ENCODE assay signal across 1 cellular context in genomic region chr1:224411766-224412165, GRCh38.
TF ChIP-seq lines count a peak whose summit lies in the region.

No MANE protein-coding gene starts in this region.

TF ChIP-seq in HEK293, 187 proteins besides CTCF, POLR2A, EP300 and RAD21 (continued from another document and continues in another):
- TF ChIP-seq ZBTB8A (tag by site-specific recombination; IDR thresholded peaks at IDR 0.05): 0 out of 2 replicates have a peak, but pooled peaks have one; percentile 38
- 0 out of 2 replicates have a peak, but pooled peaks have one; percentile 39 for TF ChIP-seq ZSCAN30 (tag by site-specific recombination; IDR thresholded peaks at IDR 0.05)
- TF ChIP-seq ZNF37A (tag by site-specific recombination; IDR thresholded peaks at IDR 0.05): no peak
- TF ChIP-seq SALL2 (tag by site-specific recombination; IDR thresholded peaks at IDR 0.05; ENCODE audit: borderline replicate concordance): no peak
- TF ChIP-seq ZSCAN18 (tag by site-specific recombination; IDR thresholded peaks at IDR 0.05): no peak
- no peak for TF ChIP-seq SETDB1 (IDR thresholded peaks at IDR 0.05; ENCODE audit: insufficient read length, low read length)
- TF ChIP-seq ZNF548 (tag by site-specific recombination; IDR thresholded peaks at IDR 0.05): no peak
- no peak for TF ChIP-seq ZNF221 (tag by site-specific recombination; IDR thresholded peaks at IDR 0.05; ENCODE audit: borderline replicate concordance)
- TF ChIP-seq ZNF768 (tag by site-specific recombination; IDR thresholded peaks at IDR 0.05): no peak
- TF ChIP-seq ZNF501 (tag by site-specific recombination; IDR thresholded peaks at IDR 0.05): no peak
- no peak for TF ChIP-seq ZNF792 (tag by site-specific recombination; IDR thresholded peaks at IDR 0.05)
- TF ChIP-seq GLIS1 (tag by site-specific recombination; IDR thresholded peaks at IDR 0.05): peak; percentile 50; the same call in 1 of the 2 replicates
- TF ChIP-seq INSM2 (tag by site-specific recombination; IDR thresholded peaks at IDR 0.05): peak; percentile 53
- TF ChIP-seq ZNF521 (tag by site-specific recombination; IDR thresholded peaks at IDR 0.05): no peak
- no peak for TF ChIP-seq ZNF16 (tag by site-specific recombination; IDR thresholded peaks at IDR 0.05; ENCODE audit: low read depth)
- peak; percentile 90 for TF ChIP-seq PRDM6 (tag by site-specific recombination; IDR thresholded peaks at IDR 0.05)
- TF ChIP-seq ZNF558 (tag by site-specific recombination; IDR thresholded peaks at IDR 0.05): peak; percentile 61; the same call in 1 of the 2 replicates
- TF ChIP-seq ZNF791 (tag by site-specific recombination; IDR thresholded peaks at IDR 0.05): no peak
- TF ChIP-seq ZIC2 (tag by site-specific recombination; IDR thresholded peaks at IDR 0.05): no peak
- no peak for TF ChIP-seq ZNF544 (tag by site-specific recombination; IDR thresholded peaks at IDR 0.05)
- TF ChIP-seq ZNF571 (tag by site-specific recombination; IDR thresholded peaks at IDR 0.05): no peak
- TF ChIP-seq ZNF555 (tag by site-specific recombination; conservative IDR thresholded peaks at IDR 0.05): no peak
- TF ChIP-seq ZBTB44 (tag by site-specific recombination; IDR thresholded peaks at IDR 0.05): peak; percentile 80; the same call in 1 of the 2 replicates
- TF ChIP-seq KLF7 (tag by site-specific recombination; IDR thresholded peaks at IDR 0.05; ENCODE audit: borderline replicate concordance): no peak
- TF ChIP-seq ZNF2 (tag by site-specific recombination; IDR thresholded peaks at IDR 0.05): peak; percentile 88
- no peak for TF ChIP-seq ZNF138 (tag by site-specific recombination; IDR thresholded peaks at IDR 0.05; ENCODE audit: borderline replicate concordance)
- TF ChIP-seq ZNF514 (tag by site-specific recombination; IDR thresholded peaks at IDR 0.05): no peak
- no peak for TF ChIP-seq ZNF311 (tag by site-specific recombination; IDR thresholded peaks at IDR 0.05; ENCODE audit: borderline replicate concordance)
- TF ChIP-seq ZNF148 (tag by site-specific recombination; IDR thresholded peaks at IDR 0.05; ENCODE audit: borderline replicate concordance): no peak
- no peak for TF ChIP-seq KLF1 (tag by site-specific recombination; IDR thresholded peaks at IDR 0.05)
- no peak for TF ChIP-seq ZNF48 (tag by site-specific recombination; IDR thresholded peaks at IDR 0.05)
- TF ChIP-seq PBX3 (CRISPR knock-in tag; IDR thresholded peaks at IDR 0.05): no peak
- no peak for TF ChIP-seq ZNF404 (tag by site-specific recombination; IDR thresholded peaks at IDR 0.05)
- peak; percentile 86 for TF ChIP-seq PRDM10 (tag by site-specific recombination; IDR thresholded peaks at IDR 0.05)
- TF ChIP-seq ZNF280D (tag by site-specific recombination; IDR thresholded peaks at IDR 0.05): no peak
- TF ChIP-seq ZNF140 (tag by site-specific recombination; IDR thresholded peaks at IDR 0.05): no peak
- no peak for TF ChIP-seq ZSCAN23 (tag by site-specific recombination; IDR thresholded peaks at IDR 0.05)
- no peak for TF ChIP-seq KLF17 (tag by site-specific recombination; IDR thresholded peaks at IDR 0.05)
- TF ChIP-seq SCRT1 (tag by site-specific recombination; IDR thresholded peaks at IDR 0.05; ENCODE audit: borderline replicate concordance): no peak
- peak; percentile 86 for TF ChIP-seq ZNF629 (tag by site-specific recombination; IDR thresholded peaks at IDR 0.05)
- TF ChIP-seq EGR2 (tag by site-specific recombination; IDR thresholded peaks at IDR 0.05; ENCODE audit: low read depth): no peak
- TF ChIP-seq ZXDB (tag by site-specific recombination; IDR thresholded peaks at IDR 0.05): peak; percentile 60
- TF ChIP-seq ZNF530 (tag by site-specific recombination; IDR thresholded peaks at IDR 0.05; ENCODE audit: low read depth): no peak
- no peak for TF ChIP-seq ZBTB26 (tag by site-specific recombination; optimal IDR thresholded peaks at IDR 0.05)
- TF ChIP-seq ZNF324 (tag by site-specific recombination; IDR thresholded peaks at IDR 0.05): peak; percentile 23; the same call in 1 of the 2 replicates
